ENCODE assay signal across 8 cellular contexts in genomic region chr4:169311643-169312365, GRCh38. TPM values are rescaled to one million over a fixed set of nuclear protein-coding genes. Genes with fewer than 3 reads are reported as not detected.
DNase-seq lines count a peak whose midpoint lies in the region; ATAC-seq and TF ChIP-seq lines count a peak whose summit lies in the region.

No MANE protein-coding gene starts in this region.

- H3K36me3 ChIP-seq in NT2/D1 (ENCODE audit: insufficient read depth, insufficient read length, low read length) (no peaks in the 10 kb centered on the region), lung (ENCODE audit: control insufficient read depth in 2 of 2, insufficient read depth in 2 of 2, low read length in 2 of 2) (no peaks in the 10 kb centered on the region)

- peak; percentile 51 for DNase-seq in AG08396 (ENCODE audit: low spot score)
- DNase-seq in NT2/D1 (ENCODE audit: low read depth, low spot score), result peak; percentile 57
- DNase-seq in dermis microvascular lymphatic vessel endothelial cell (ENCODE audit: low read depth in 2 of 2), result peak; percentile 41 to 73
- no peak for DNase-seq in lung (ENCODE audit: low spot score)
- no peak for DNase-seq in NCI-H187 treated with DMSO at 0.1 percent for 48 hours (lab: John Stamatoyannopoulos, UW)
- DNase-seq in dedifferentiated amniotic fluid mesenchymal stem cell (ENCODE audit: extremely low spot score), result no peak

- no peak overlapping the region for H3K27ac ChIP-seq in lung (ENCODE audit: low read depth in 1 of 2, low read length in 1 of 2)

- no peak overlapping the region for H3K9ac ChIP-seq in NT2/D1 (ENCODE audit: insufficient read length, low read depth)

- H3K4me3 ChIP-seq in NT2/D1 (ENCODE audit: insufficient read length, low read depth), result no peak overlapping the region
- H3K4me3 ChIP-seq in lung, result no peak overlapping the region

- peak; percentile 52 for TF ChIP-seq CTCF in lung (IDR thresholded peaks at IDR 0.05; ENCODE audit: control extremely low read depth, extremely low read depth)

- H3K4me1 ChIP-seq in NT2/D1 (ENCODE audit: insufficient read depth, insufficient read length) (no peaks in the 10 kb centered on the region), lung (ENCODE audit: control insufficient read depth in 2 of 2, insufficient read depth in 2 of 2, low read length in 2 of 2) (peaks cover 3 to 8% of the 10 kb centered on the region in 2 donors)

- H3K27me3 ChIP-seq in NT2/D1 (ENCODE audit: insufficient read depth, insufficient read length) (no peaks in the 10 kb centered on the region), lung (ENCODE audit: control insufficient read depth, insufficient read depth) (no peaks in the 10 kb centered on the region)

- 68 to 69% methylated on average over 12 of the region's 12 CpGs for WGBS in lung, 2 donors

- H3K9me3 ChIP-seq in NT2/D1 (ENCODE audit: insufficient read depth, low read length) (no peaks in the 10 kb centered on the region), lung (ENCODE audit: control insufficient read depth in 2 of 2, insufficient read depth in 1 of 2, low read length in 1 of 2) (no peaks in the 10 kb centered on the region)

- ATAC-seq in GM18498 (IDR thresholded peaks at IDR 0.05; ENCODE audit: unreplicated experiment) (peak; percentile 88), HG03045 (IDR thresholded peaks at IDR 0.05; ENCODE audit: unreplicated experiment) (peak; percentile 75), lung (ENCODE audit: insufficient read depth, low FRiP score) (no peak)

RNA-seq across cellular contexts. Expression of gene SH3RF1, which starts 41.0 kb away (rescaled TPM):
- 5.0 and 7.1 TPM in 2 replicates for total RNA-seq in dermis microvascular lymphatic vessel endothelial cell
- total RNA-seq in lung, result 10 to 100 TPM; 26.0 to 33.1 TPM
- polyA plus RNA-seq in lung, result 1 to 10 TPM; 5.3 to 6.6 TPM

Comparison
In these comparisons a context has a peak if more than half of its experiments do, and no peak if none do; other contexts are left out.
1. DNase-seq: peak in AG08396 (single experiment), NT2/D1 (single experiment) and dermis microvascular lymphatic vessel endothelial cell (2 of 2); none in lung (single experiment), NCI-H187 treated with DMSO at 0.1 percent for 48 hours (single experiment) and dedifferentiated amniotic fluid mesenchymal stem cell (single experiment).